ENCODE assay signal across 20 cellular contexts in genomic region chr10:124328514-124329220, GRCh38.
"Had no signal": no experiment of that assay in that cellular context is flagged by ENCODE, and none has a peak within 500 bp of the region (broad histone marks: within the 10 kb centered on the region; RNA-seq: fewer than 3 reads in every experiment).

No MANE protein-coding gene starts in this region.

- H3K4me1 Mint-ChIP-seq: stimulated activated naive CD8-positive, alpha-beta T cell treated with anti-CD3 and anti-CD28 coated beads, Interleukin-15, amount 100 ng/mL, for 72 hours had no signal

- H3K36me3 Mint-ChIP-seq: activated naive CD8-positive, alpha-beta T cell treated with anti-CD3 and anti-CD28 coated beads, Interleukin-2, amount 10 ng/mL, durations not matched to agents 7 days and 5 days; type B pancreatic cell had no signal

- H3K4me3 Mint-ChIP-seq: activated naive CD8-positive, alpha-beta T cell treated with anti-CD3 and anti-CD28 coated beads, Interleukin-2, amount 10 ng/mL, durations not matched to agents 7 days and 5 days; nephron progenitor cell; stimulated activated naive CD8-positive, alpha-beta T cell treated with anti-CD3 and anti-CD28 coated beads, Interleukin-15, amount 100 ng/mL, for 72 hours; type B pancreatic cell had no signal

- H3K4me1 ChIP-seq: colonic mucosa, psoas muscle, suprapubic skin had no signal

- H3K4me3 ChIP-seq: colonic mucosa, lung, psoas muscle, skin epidermis, suprapubic skin had no signal

- H3K27ac ChIP-seq: brain microvascular endothelial cell, colonic mucosa, psoas muscle, skin epidermis, suprapubic skin had no signal

- H3K9me3 ChIP-seq: colonic mucosa, suprapubic skin had no signal

- H3K27me3 ChIP-seq: brain microvascular endothelial cell, colonic mucosa, suprapubic skin had no signal

- H3K36me3 ChIP-seq: brain microvascular endothelial cell, colonic mucosa, suprapubic skin had no signal

- H3K27ac Mint-ChIP-seq: activated naive CD8-positive, alpha-beta T cell treated with anti-CD3 and anti-CD28 coated beads, Interleukin-2, amount 10 ng/mL, durations not matched to agents 7 days and 5 days; activated T-helper 2 cell treated with anti-CD3 and anti-CD28 coated beads, Interferon-gamma antibody, Interleukin-2, Interleukin-4, amounts not matched to agents 10 μg/mL and 5 μg/mL and 100 μg/mL, durations not matched to agents 14 hours and 24 hours and 36 hours; nephron progenitor cell; stimulated activated naive CD8-positive, alpha-beta T cell treated with anti-CD3 and anti-CD28 coated beads, Interleukin-15, amount 100 ng/mL, for 72 hours; type B pancreatic cell had no signal

- DNase-seq: activated CD4-positive, alpha-beta T cell treated with anti-CD3 and anti-CD28 coated beads, Interleukin-2, amount 50 U/mL, for 1 hour; activated naive CD4-positive, alpha-beta T cell treated with Interleukin-2 at 50 U/mL for 16 hours; activated naive CD8-positive, alpha-beta T cell treated with anti-CD3 and anti-CD28 coated beads, Interleukin-2, amount 10 ng/mL, durations not matched to agents 7 days and 5 days; activated T-cell treated with anti-CD3 and anti-CD28 coated beads, Interleukin-2, amount 50 U/mL, for 1 hour; amygdala; brain microvascular endothelial cell; central memory CD4-positive, alpha-beta T cell; colonic mucosa; hypothalamus; midbrain; nephron progenitor cell; psoas muscle; stimulated activated CD4-positive, alpha-beta T cell treated with anti-CD3 and anti-CD28 coated beads, Interleukin-15, amount 100 ng/mL, for 24 hours; stimulated activated CD4-positive, alpha-beta T cell treated with anti-CD3 and anti-CD28 coated beads, Interleukin-2, amount 100 ng/mL, for 48 hours; stimulated activated naive CD8-positive, alpha-beta T cell treated with anti-CD3 and anti-CD28 coated beads, Interleukin-15, amount 100 ng/mL, for 72 hours had no signal

- ATAC-seq: psoas muscle; stimulated activated naive CD8-positive, alpha-beta T cell treated with anti-CD3 and anti-CD28 coated beads, Interleukin-15, amount 100 ng/mL, for 72 hours had no signal
